In genomic region chr16:56945847-56946527, GRCh38 we compare ENCODE assay signal across 23 cellular contexts. TPM values are rescaled to one million over a fixed set of nuclear protein-coding genes. Genes with fewer than 3 reads are reported as not detected.
DNase-seq lines count a peak whose midpoint lies in the region; ATAC-seq, FAIRE-seq and TF ChIP-seq lines count a peak whose summit lies in the region.
"Had no signal": no experiment of that assay in that cellular context is flagged by ENCODE, and none has a peak within 500 bp of the region (broad histone marks: within the 10 kb centered on the region; RNA-seq: fewer than 3 reads in every experiment).

No MANE protein-coding gene starts in this region.

- H3K9me3 ChIP-seq in HepG2 (ENCODE audit: low read length) (no peaks in the 10 kb centered on the region), thoracic aorta (no peaks in the 10 kb centered on the region)
- H3K9me3 ChIP-seq: gastroesophageal sphincter had no signal

- DNase-seq in activated effector memory CD4-positive, alpha-beta T cell treated with anti-CD3 and anti-CD28 coated beads, Interleukin-2, amount 50 U/mL, for 16 hours: peak; percentile 16
- DNase-seq in activated effector memory CD4-positive, alpha-beta T cell treated with Interleukin-2 at 50 U/mL for 16 hours: no peak
- DNase-seq in activated T-helper 1 cell treated with anti-CD3 and anti-CD28 coated beads, Interleukin-12 subunit alpha, Interleukin-12 subunit beta, Interleukin-2, Interleukin-4 antibody, amounts not matched to agents 30 ng/mL and 10 ng/mL and 1 ng/mL, durations not matched to agents 14 hours and 24 hours and 36 hours (ENCODE audit: low spot score): no peak
- no peak for DNase-seq in HepG2 (ENCODE audit: low spot score)
- no peak for DNase-seq in thoracic aorta (ENCODE audit: low spot score)
- no peak for DNase-seq in NCI-H2227 treated with DMSO at 0.1 percent for 48 hours (lab: John Stamatoyannopoulos, UW)
- no peak for DNase-seq in immature natural killer cell
- DNase-seq in epidermal melanocyte (ENCODE audit: insufficient read length, low spot score): no peak
- DNase-seq: ACHN; activated CD4-positive, alpha-beta T cell treated with anti-CD3 and anti-CD28 coated beads, Interleukin-2, amount 50 U/mL, for 1 hour; Karpas-422; kidney glomerular epithelial cell; NCI-H1092 treated with DMSO at 0.1 percent for 48 hours; NCI-H2081 treated with DMSO at 0.1 percent for 48 hours; NCI-H510A treated with DMSO at 0.1 percent for 48 hours; stimulated activated naive CD4-positive, alpha-beta T cell had no signal

- no peak for TF ChIP-seq CTCF in HepG2 (CRISPR knock-in tag; IDR thresholded peaks at IDR 0.05)
- no peak for TF ChIP-seq CTCF in thoracic aorta (IDR thresholded peaks at IDR 0.05)

- no peaks in the 10 kb centered on the region for H3K79me2 ChIP-seq in HepG2 (ENCODE audit: insufficient read depth, low read length)

- no peaks in the 10 kb centered on the region for H3K9me3 Mint-ChIP-seq in activated T-helper 1 cell treated with anti-CD3 and anti-CD28 coated beads, Interleukin-12 subunit alpha, Interleukin-12 subunit beta, Interleukin-2, Interleukin-4 antibody, amounts not matched to agents 30 ng/mL and 10 ng/mL and 1 ng/mL, durations not matched to agents 14 hours and 24 hours and 36 hours
- no peaks in the 10 kb centered on the region for H3K9me3 Mint-ChIP-seq in immature natural killer cell

- CTCF ChIA-PET in HepG2 (lab: Yijun Ruan, JAX; ENCODE audit: low intra/inter-chr PET ratio, low total read pairs): no interaction called here

- peaks cover 30% of the 10 kb centered on the region for H4K20me1 ChIP-seq in HepG2 (ENCODE audit: insufficient read depth, low read length)

- TF ChIP-seq RAD21 in HepG2 (CRISPR knock-in tag; IDR thresholded peaks at IDR 0.05): no peak

- H3K27me3 Mint-ChIP-seq in activated T-helper 1 cell treated with anti-CD3 and anti-CD28 coated beads, Interleukin-12 subunit alpha, Interleukin-12 subunit beta, Interleukin-2, Interleukin-4 antibody, amounts not matched to agents 30 ng/mL and 10 ng/mL and 1 ng/mL, durations not matched to agents 14 hours and 24 hours and 36 hours (ENCODE audit: insufficient read depth): no peaks in the 10 kb centered on the region
- H3K27me3 Mint-ChIP-seq in immature natural killer cell (ENCODE audit: low read depth in 3 of 3): peaks cover 0 to 2% (median 0%) of the 10 kb centered on the region in 3 donors

- WGBS in HepG2 (ENCODE audit: low lambda C conversion rate): 78% methylated on average over 12 of the region's 12 CpGs

- H3K4me2 ChIP-seq in HepG2 (ENCODE audit: low read depth, low read length): no peak overlapping the region

- POLR2A ChIA-PET in HepG2 (lab: Yijun Ruan, JAX): interaction anchor here (0.9 to 5.2 kb wide), 11 partner anchors 9 to 339 kb away, joined by 3 to 39 read pairs (median 5); partner anchors contain the start of gene HERPUD1

- no peak for FAIRE-seq in HepG2 (lab: Jason Lieb, UNC)
- FAIRE-seq: bronchial epithelial cell had no signal

- no TSS peak for BruUV-seq in HepG2 (replicated peaks; lab: Mats Ljungman, UMichigan)

- H3K27ac Mint-ChIP-seq in activated T-helper 1 cell treated with anti-CD3 and anti-CD28 coated beads, Interleukin-12 subunit alpha, Interleukin-12 subunit beta, Interleukin-2, Interleukin-4 antibody, amounts not matched to agents 30 ng/mL and 10 ng/mL and 1 ng/mL, durations not matched to agents 14 hours and 24 hours and 36 hours: peak overlapping the region; percentile 34
- H3K27ac Mint-ChIP-seq in immature natural killer cell: no peak overlapping the region

- intact Hi-C loops in activated T-helper 1 cell treated with anti-CD3 and anti-CD28 coated beads, Interleukin-12 subunit alpha, Interleukin-12 subunit beta, Interleukin-2, Interleukin-4 antibody, amounts not matched to agents 30 ng/mL and 10 ng/mL and 1 ng/mL, durations not matched to agents 14 hours and 24 hours and 36 hours (cut with micrococcal nuclease): loop anchor here (1.0 to 2.0 kb wide), 7 partner anchors 9 to 96 kb away; no protein-coding TSS in a partner anchor
- intact Hi-C loops in HepG2 (cut with micrococcal nuclease; ENCODE audit: unreplicated experiment): no loop called here

- H3K4me1 Mint-ChIP-seq in activated T-helper 1 cell treated with anti-CD3 and anti-CD28 coated beads, Interleukin-12 subunit alpha, Interleukin-12 subunit beta, Interleukin-2, Interleukin-4 antibody, amounts not matched to agents 30 ng/mL and 10 ng/mL and 1 ng/mL, durations not matched to agents 14 hours and 24 hours and 36 hours (ENCODE audit: low read depth): peaks cover 55% of the 10 kb centered on the region
- H3K4me1 Mint-ChIP-seq in immature natural killer cell: peaks cover 7 to 9% of the 10 kb centered on the region in 2 donors

- TF ChIP-seq EP300 in HepG2 (IDR thresholded peaks at IDR 0.05; ENCODE audit: low read depth in 2 of 2, low read length in 2 of 2) (no peak), HepG2 (CRISPR knock-in tag; IDR thresholded peaks at IDR 0.05; ENCODE audit: borderline replicate concordance) (no peak)

- in situ Hi-C loops in HepG2 (cut with HindIII; ENCODE audit: extremely low pct_ligation_motif_present, low pct_unique_long_range_greater_than_20kb): no loop called here

- no peak overlapping the region for H3K9ac ChIP-seq in HepG2 (ENCODE audit: insufficient read depth, low read depth, low read length)

- H3K36me3 Mint-ChIP-seq in activated T-helper 1 cell treated with anti-CD3 and anti-CD28 coated beads, Interleukin-12 subunit alpha, Interleukin-12 subunit beta, Interleukin-2, Interleukin-4 antibody, amounts not matched to agents 30 ng/mL and 10 ng/mL and 1 ng/mL, durations not matched to agents 14 hours and 24 hours and 36 hours (ENCODE audit: low read depth): peaks cover 43% of the 10 kb centered on the region
- peaks cover 3 to 33% (median 10%) of the 10 kb centered on the region in 3 donors for H3K36me3 Mint-ChIP-seq in immature natural killer cell

- no peak for TF ChIP-seq POLR2A in HepG2 (IDR thresholded peaks at IDR 0.05; ENCODE audit: insufficient read depth in 1 of 2, low read depth in 2 of 2, low read length in 2 of 2)

- H3K27me3 ChIP-seq in HepG2 (ENCODE audit: control insufficient read depth in 1 of 2, insufficient read depth in 2 of 2, low read length in 2 of 2) (no peaks in the 10 kb centered on the region), thoracic aorta (replicated peaks; ENCODE audit: insufficient read depth) (no peaks in the 10 kb centered on the region)
- H3K27me3 ChIP-seq: gastroesophageal sphincter had no signal

- ATAC-seq in HepG2 (no peak), thoracic aorta (ENCODE audit: insufficient number of reproducible peaks, low FRiP score, low read depth) (peak; percentile 53)
- ATAC-seq: esophagus mucosa had no signal

- H3K27ac ChIP-seq in HepG2 (ENCODE audit: extremely low read length, insufficient read depth, low read length) (no peak overlapping the region), thoracic aorta (peak overlapping the region; percentile 38 to 47)
- H3K27ac ChIP-seq: C4-2B had no signal

- no peak overlapping the region for H3K4me3 Mint-ChIP-seq in activated T-helper 1 cell treated with anti-CD3 and anti-CD28 coated beads, Interleukin-12 subunit alpha, Interleukin-12 subunit beta, Interleukin-2, Interleukin-4 antibody, amounts not matched to agents 30 ng/mL and 10 ng/mL and 1 ng/mL, durations not matched to agents 14 hours and 24 hours and 36 hours
- no peak overlapping the region for H3K4me3 Mint-ChIP-seq in immature natural killer cell

- no peak overlapping the region for H2AFZ ChIP-seq in HepG2 (ENCODE audit: low read length)

- H3K4me1 ChIP-seq in HepG2 (ENCODE audit: insufficient read depth, low read length): peaks cover 51% of the 10 kb centered on the region
- peaks cover 0 to 12% of the 10 kb centered on the region in 2 donors for H3K4me1 ChIP-seq in thoracic aorta (ENCODE audit: control insufficient read depth in 1 of 2, low read depth in 2 of 2)

- H3K4me3 ChIP-seq in HepG2 (replicated peaks in 1 of 3; ENCODE audit: insufficient read depth in 1 of 3, low read depth in 2 of 3, low read length in 3 of 3) (no peak overlapping the region), thoracic aorta (no peak overlapping the region)
- H3K4me3 ChIP-seq: gastroesophageal sphincter had no signal

- H3K36me3 ChIP-seq in HepG2 (replicated peaks in 1 of 2; ENCODE audit: control insufficient read depth in 1 of 2, insufficient read depth in 2 of 2, low read length in 2 of 2) (peaks cover 20 to 40% of the 10 kb centered on the region in 2 experiments), thoracic aorta (peaks cover 31% of the 10 kb centered on the region)

RNA-seq across cellular contexts. Expression of gene HERPUD1, which starts 14.0 kb away (rescaled TPM):
- 176 and 178 TPM in 2 replicates for total RNA-seq in activated T-helper 1 cell treated with anti-CD3 and anti-CD28 coated beads, Interleukin-12 subunit alpha, Interleukin-12 subunit beta, Interleukin-2, Interleukin-4 antibody, amounts not matched to agents 30 ng/mL and 10 ng/mL and 1 ng/mL, durations not matched to agents 14 hours and 24 hours and 36 hours
- total RNA-seq in HepG2 (2016; rRNA removed; fragmentation: Illumina TruSeq; extraction: Trizol) (65.3 and 96.2 TPM in 2 replicates), thoracic aorta (100 to 1,000 TPM; 220 to 232 TPM)
- total RNA-seq in HepG2 (2016; cell fraction: cytosol; rRNA removed; fragmentation: Illumina TruSeq; extraction: Trizol; ENCODE audit: low read depth): 30.1 and 30.9 TPM in 2 replicates
- 63.9 and 93.3 TPM in 2 replicates for total RNA-seq in HepG2 (2016; cell fraction: insoluble cytoplasmic fraction; rRNA removed; fragmentation: Illumina TruSeq; extraction: Trizol)
- 64.8 and 86.4 TPM in 2 replicates for total RNA-seq in HepG2 (2016; cell fraction: membrane; rRNA removed; fragmentation: Illumina TruSeq; extraction: Trizol)
- total RNA-seq in HepG2 (2016; cell fraction: nucleus; rRNA removed; fragmentation: Illumina TruSeq; extraction: Trizol): 133 and 155 TPM in 2 replicates
- polyA plus RNA-seq in HepG2 (2011; rRNA removed) (311 and 323 TPM in 2 replicates), immature natural killer cell (100 to 1,000 TPM in 2 of 3 donors, 10 to 100 TPM in 1; 89.0 to 157 (median 120) TPM)
- polyA plus RNA-seq in HepG2 (2011; cell fraction: cytosol; rRNA removed): 179 and 230 TPM in 2 replicates
- 192 and 208 TPM in 2 replicates for polyA plus RNA-seq in HepG2 (2011; cell fraction: nucleus; rRNA removed)
- polyA plus RNA-seq in HepG2 (2012): 165 and 190 TPM in 2 replicates
- polyA plus RNA-seq in HepG2 (2016; cell fraction: cytosol; fragmentation: Illumina TruSeq; extraction: Trizol; ENCODE audit: low read depth): 33.0 and 44.6 TPM in 2 replicates
- 80.1 and 93.2 TPM in 2 replicates for polyA plus RNA-seq in HepG2 (2016; cell fraction: insoluble cytoplasmic fraction; fragmentation: Illumina TruSeq; extraction: Trizol; ENCODE audit: low read depth)
- 58.1 and 78.2 TPM in 2 replicates for polyA plus RNA-seq in HepG2 (2016; cell fraction: membrane; fragmentation: Illumina TruSeq; extraction: Trizol; ENCODE audit: low read depth)
- polyA plus RNA-seq in HepG2 (2016; cell fraction: nucleus; fragmentation: Illumina TruSeq; extraction: Trizol; ENCODE audit: insufficient read depth, low read depth): 216 and 231 TPM in 2 replicates
- 206 and 472 TPM in 2 replicates for polyA minus RNA-seq in HepG2 (2011; rRNA and poly(A)+ RNA removed; ENCODE audit: low replicate concordance)
- polyA minus RNA-seq in HepG2 (2011; cell fraction: cytosol; rRNA and poly(A)+ RNA removed): 126 and 139 TPM in 2 replicates
- polyA minus RNA-seq in HepG2 (2011; cell fraction: nucleus; rRNA and poly(A)+ RNA removed): 287 and 365 TPM in 2 replicates

RNA-seq across cellular contexts. Expression of gene CETP, which starts 15.8 kb away (rescaled TPM):
- total RNA-seq in activated T-helper 1 cell treated with anti-CD3 and anti-CD28 coated beads, Interleukin-12 subunit alpha, Interleukin-12 subunit beta, Interleukin-2, Interleukin-4 antibody, amounts not matched to agents 30 ng/mL and 10 ng/mL and 1 ng/mL, durations not matched to agents 14 hours and 24 hours and 36 hours: 0.23 and 0.24 TPM in 2 replicates
- 0.31 TPM in 1 of 2 replicates, not detected in the other for total RNA-seq in HepG2 (2016; rRNA removed; fragmentation: Illumina TruSeq; extraction: Trizol)
- total RNA-seq in HepG2 (2016; cell fraction: cytosol; rRNA removed; fragmentation: Illumina TruSeq; extraction: Trizol; ENCODE audit: low read depth): not detected in 2 replicates
- total RNA-seq in HepG2 (2016; cell fraction: insoluble cytoplasmic fraction; rRNA removed; fragmentation: Illumina TruSeq; extraction: Trizol): 0.17 TPM in 1 of 2 replicates, not detected in the other
- 0.14 and 0.25 TPM in 2 replicates for total RNA-seq in HepG2 (2016; cell fraction: membrane; rRNA removed; fragmentation: Illumina TruSeq; extraction: Trizol)
- total RNA-seq in HepG2 (2016; cell fraction: nucleus; rRNA removed; fragmentation: Illumina TruSeq; extraction: Trizol): 0.28 TPM in 2 replicates
- polyA plus RNA-seq in HepG2 (2011; rRNA removed): 9.8 and 15.7 TPM in 2 replicates
- 7.5 and 11.8 TPM in 2 replicates for polyA plus RNA-seq in HepG2 (2011; cell fraction: cytosol; rRNA removed)
- polyA plus RNA-seq in HepG2 (2011; cell fraction: nucleus; rRNA removed): 8.6 and 9.0 TPM in 2 replicates
- polyA plus RNA-seq in HepG2 (2012): 1.5 and 3.1 TPM in 2 replicates
- 0.25 and 0.33 TPM in 2 replicates for polyA plus RNA-seq in HepG2 (2016; cell fraction: cytosol; fragmentation: Illumina TruSeq; extraction: Trizol; ENCODE audit: low read depth)
- polyA plus RNA-seq in HepG2 (2016; cell fraction: insoluble cytoplasmic fraction; fragmentation: Illumina TruSeq; extraction: Trizol; ENCODE audit: low read depth): 0.32 and 0.36 TPM in 2 replicates
- 0.11 and 0.17 TPM in 2 replicates for polyA plus RNA-seq in HepG2 (2016; cell fraction: membrane; fragmentation: Illumina TruSeq; extraction: Trizol; ENCODE audit: low read depth)
- polyA plus RNA-seq in HepG2 (2016; cell fraction: nucleus; fragmentation: Illumina TruSeq; extraction: Trizol; ENCODE audit: insufficient read depth, low read depth): 0.56 and 0.62 TPM in 2 replicates
- polyA minus RNA-seq in HepG2 (2011; rRNA and poly(A)+ RNA removed; ENCODE audit: low replicate concordance): 0.07 and 7.1 TPM in 2 replicates
- polyA minus RNA-seq in HepG2 (2011; cell fraction: cytosol; rRNA and poly(A)+ RNA removed): 2.1 and 4.2 TPM in 2 replicates
- 1.5 and 2.5 TPM in 2 replicates for polyA minus RNA-seq in HepG2 (2011; cell fraction: nucleus; rRNA and poly(A)+ RNA removed)
- not detected for total RNA-seq in thoracic aorta
- polyA plus RNA-seq in immature natural killer cell: under 1 TPM in 1 of 3 donors, not detected in 2; 0.22 TPM
- total RNA-seq: bronchial epithelial cell, esophagus mucosa, G401, H4 had no signal
- polyA plus RNA-seq: neural cell had no signal

RNA-seq across cellular contexts. Expression of gene NLRC5, which starts 43.4 kb away (rescaled TPM):
- total RNA-seq in activated T-helper 1 cell treated with anti-CD3 and anti-CD28 coated beads, Interleukin-12 subunit alpha, Interleukin-12 subunit beta, Interleukin-2, Interleukin-4 antibody, amounts not matched to agents 30 ng/mL and 10 ng/mL and 1 ng/mL, durations not matched to agents 14 hours and 24 hours and 36 hours: 164 and 175 TPM in 2 replicates
- total RNA-seq in HepG2 (2016; rRNA removed; fragmentation: Illumina TruSeq; extraction: Trizol): 3.1 and 6.3 TPM in 2 replicates
- 1.8 and 4.8 TPM in 2 replicates for total RNA-seq in HepG2 (2016; cell fraction: cytosol; rRNA removed; fragmentation: Illumina TruSeq; extraction: Trizol; ENCODE audit: low read depth)
- total RNA-seq in HepG2 (2016; cell fraction: insoluble cytoplasmic fraction; rRNA removed; fragmentation: Illumina TruSeq; extraction: Trizol): 3.7 and 4.8 TPM in 2 replicates
- total RNA-seq in HepG2 (2016; cell fraction: membrane; rRNA removed; fragmentation: Illumina TruSeq; extraction: Trizol): 2.8 and 2.9 TPM in 2 replicates
- total RNA-seq in HepG2 (2016; cell fraction: nucleus; rRNA removed; fragmentation: Illumina TruSeq; extraction: Trizol): 12.6 and 13.0 TPM in 2 replicates
- polyA plus RNA-seq in HepG2 (2011; rRNA removed): 12.7 and 15.7 TPM in 2 replicates
- polyA plus RNA-seq in HepG2 (2011; cell fraction: cytosol; rRNA removed): 4.5 and 4.8 TPM in 2 replicates
- 114 and 130 TPM in 2 replicates for polyA plus RNA-seq in HepG2 (2011; cell fraction: nucleus; rRNA removed)
- 3.8 and 11.3 TPM in 2 replicates for polyA plus RNA-seq in HepG2 (2012)
- polyA plus RNA-seq in HepG2 (2016; cell fraction: cytosol; fragmentation: Illumina TruSeq; extraction: Trizol; ENCODE audit: low read depth): 0.85 and 0.96 TPM in 2 replicates
- polyA plus RNA-seq in HepG2 (2016; cell fraction: insoluble cytoplasmic fraction; fragmentation: Illumina TruSeq; extraction: Trizol; ENCODE audit: low read depth): 3.1 and 3.4 TPM in 2 replicates
- polyA plus RNA-seq in HepG2 (2016; cell fraction: membrane; fragmentation: Illumina TruSeq; extraction: Trizol; ENCODE audit: low read depth): 2.0 and 2.8 TPM in 2 replicates
- 16.8 and 24.4 TPM in 2 replicates for polyA plus RNA-seq in HepG2 (2016; cell fraction: nucleus; fragmentation: Illumina TruSeq; extraction: Trizol; ENCODE audit: insufficient read depth, low read depth)
- polyA minus RNA-seq in HepG2 (2011; rRNA and poly(A)+ RNA removed; ENCODE audit: low replicate concordance): 21.4 and 102 TPM in 2 replicates
- 4.4 and 4.9 TPM in 2 replicates for polyA minus RNA-seq in HepG2 (2011; cell fraction: cytosol; rRNA and poly(A)+ RNA removed)
- 33.9 and 46.2 TPM in 2 replicates for polyA minus RNA-seq in HepG2 (2011; cell fraction: nucleus; rRNA and poly(A)+ RNA removed)
- 10 to 100 TPM; 51.0 to 54.4 TPM for total RNA-seq in thoracic aorta
- polyA plus RNA-seq in immature natural killer cell: 100 to 1,000 TPM in 1 of 3 donors, 10 to 100 TPM in 2; 18.2 to 151 (median 32.8) TPM
- polyA plus RNA-seq: neural cell had no signal
